Comparison of ENCODE assay signal across 1 cellular context in genomic region chr2:88627856-88628568, GRCh38.
TF ChIP-seq lines count a peak whose summit lies in the region.

No MANE protein-coding gene starts in this region.

TF ChIP-seq in HepG2, 621 proteins besides CTCF, POLR2A, EP300 and RAD21 (continued from another document and continues in another):
- TF ChIP-seq PAXIP1 (CRISPR knock-in tag; conservative IDR thresholded peaks at IDR 0.05): peak; percentile 44; the same call in 1 of the 2 replicates
- no peak for TF ChIP-seq SMARCE1 (IDR thresholded peaks at IDR 0.05; ENCODE audit: borderline replicate concordance)
- TF ChIP-seq KLF12 (CRISPR knock-in tag; IDR thresholded peaks at IDR 0.05; ENCODE audit: borderline replicate concordance): no peak
- no peak for TF ChIP-seq FOXA3 (CRISPR knock-in tag; IDR thresholded peaks at IDR 0.05)
- TF ChIP-seq MTA3 (CRISPR knock-in tag; IDR thresholded peaks at IDR 0.05): no peak
- no peak for TF ChIP-seq LCORL (IDR thresholded peaks at IDR 0.05)
- TF ChIP-seq LCORL (CRISPR knock-in tag; IDR thresholded peaks at IDR 0.05): peak; percentile 92
- TF ChIP-seq IKZF1 (IDR thresholded peaks at IDR 0.05): no peak
- peak; percentile 78; the same call in 1 of the 2 replicates for TF ChIP-seq ZBTB3 (CRISPR knock-in tag; IDR thresholded peaks at IDR 0.05; ENCODE audit: borderline replicate concordance, low read depth)
- TF ChIP-seq MEF2D (CRISPR knock-in tag; IDR thresholded peaks at IDR 0.05): peak; percentile 90
- peak; percentile 98 for TF ChIP-seq POLR2AphosphoS5 (IDR thresholded peaks at IDR 0.05; ENCODE audit: low read depth, low read length)
- TF ChIP-seq ATF2 (CRISPR knock-in tag; IDR thresholded peaks at IDR 0.05): no peak; the same call in 1 of the 2 replicates
- TF ChIP-seq PPARG (CRISPR knock-in tag; conservative IDR thresholded peaks at IDR 0.05): no peak
- TF ChIP-seq NCOA5 (CRISPR knock-in tag; IDR thresholded peaks at IDR 0.05): no peak
- TF ChIP-seq ONECUT2 (CRISPR knock-in tag; IDR thresholded peaks at IDR 0.05): no peak
- peak; percentile 81 for TF ChIP-seq ZNF263 (CRISPR knock-in tag; IDR thresholded peaks at IDR 0.05)
- no peak for TF ChIP-seq ZNF496 (CRISPR knock-in tag; IDR thresholded peaks at IDR 0.05; ENCODE audit: insufficient replicate concordance)
- peak; percentile 94 for TF ChIP-seq ZFP91 (CRISPR knock-in tag; IDR thresholded peaks at IDR 0.05; ENCODE audit: borderline replicate concordance)
- TF ChIP-seq CENPBD1 (CRISPR knock-in tag; IDR thresholded peaks at IDR 0.05; ENCODE audit: borderline replicate concordance, low read depth): 0 out of 2 replicates have a peak, but pooled peaks have one; percentile 73
- no peak for TF ChIP-seq SP1 (IDR thresholded peaks at IDR 0.05)
- 0 out of 2 replicates have a peak, but pooled peaks have one; percentile 17 for TF ChIP-seq SP1 (CRISPR knock-in tag; IDR thresholded peaks at IDR 0.05)
- peak; percentile 55; the same call in 1 of the 2 replicates for TF ChIP-seq ZNF331 (CRISPR knock-in tag; IDR thresholded peaks at IDR 0.05)
- TF ChIP-seq ZNF256 (CRISPR knock-in tag; conservative IDR thresholded peaks at IDR 0.05): 0 out of 2 replicates have a peak, but pooled peaks have one; percentile 60
- TF ChIP-seq ZNF792 (CRISPR knock-in tag; IDR thresholded peaks at IDR 0.05): peak; percentile 77; the same call in 1 of the 2 replicates
- TF ChIP-seq KIAA2018 (CRISPR knock-in tag; IDR thresholded peaks at IDR 0.05; ENCODE audit: borderline replicate concordance): no peak
- peak; percentile 25; the same call in 1 of the 2 replicates for TF ChIP-seq ZNF121 (CRISPR knock-in tag; IDR thresholded peaks at IDR 0.05)
- TF ChIP-seq HMG20B (CRISPR knock-in tag; conservative IDR thresholded peaks at IDR 0.05): peak; percentile 41; the same call in 1 of the 2 replicates
- peak; percentile 44; the same call in 1 of the 2 replicates for TF ChIP-seq ZNF644 (CRISPR knock-in tag; IDR thresholded peaks at IDR 0.05; ENCODE audit: low read depth)
- TF ChIP-seq DMAP1 (CRISPR knock-in tag; IDR thresholded peaks at IDR 0.05): peak; percentile 100
- TF ChIP-seq MXD3 (CRISPR knock-in tag; IDR thresholded peaks at IDR 0.05): peak; percentile 32; the same call in 1 of the 2 replicates
- TF ChIP-seq TEAD3 (CRISPR knock-in tag; optimal IDR thresholded peaks at IDR 0.05; ENCODE audit: borderline replicate concordance): peak; percentile 9
- peak; percentile 68; the same call in 1 of the 2 replicates for TF ChIP-seq IKZF5 (CRISPR knock-in tag; IDR thresholded peaks at IDR 0.05)
- peak; percentile 57; the same call in 1 of the 2 replicates for TF ChIP-seq ZNF891 (CRISPR knock-in tag; IDR thresholded peaks at IDR 0.05)
- TF ChIP-seq ZNF362 (CRISPR knock-in tag; IDR thresholded peaks at IDR 0.05; ENCODE audit: borderline replicate concordance): 0 out of 2 replicates have a peak, but pooled peaks have one; percentile 13
- TF ChIP-seq ZBTB25 (CRISPR knock-in tag; IDR thresholded peaks at IDR 0.05): no peak; the same call in 1 of the 2 replicates
- TF ChIP-seq ZNF788 (CRISPR knock-in tag; IDR thresholded peaks at IDR 0.05; ENCODE audit: borderline replicate concordance): peak; percentile 68; the same call in 1 of the 2 replicates
